Comparison of ENCODE assay signal across 8 cellular contexts in genomic region chr17:2266045-2266864, GRCh38. TPM values are rescaled to one million over a fixed set of nuclear protein-coding genes. Genes with fewer than 3 reads are reported as not detected.
DNase-seq lines count a peak whose midpoint lies in the region; ATAC-seq, FAIRE-seq and TF ChIP-seq lines count a peak whose summit lies in the region.

No MANE protein-coding gene starts in this region.

- no peak for TF ChIP-seq POLR2A in uterus (IDR thresholded peaks at IDR 0.05)
- TF ChIP-seq POLR2A in GM12892 (IDR thresholded peaks at IDR 0.05; ENCODE audit: low read depth, low read length): no peak

- peaks cover 0 to 9% of the 10 kb centered on the region in 2 donors for H3K4me1 ChIP-seq in uterus

- POLR2A ChIA-PET in MCF 10A (lab: Yijun Ruan, JAX): interaction anchor here (0.6 kb wide), 1 partner anchor 436 kb away, joined by 3 read pairs; no protein-coding TSS in a partner anchor

- H3K4me3 Mint-ChIP-seq in MCF 10A (ENCODE audit: unreplicated experiment): no peak overlapping the region

- no peaks in the 10 kb centered on the region for H3K27me3 ChIP-seq in uterus

- H3K9me3 ChIP-seq in uterus: no peaks in the 10 kb centered on the region

- intact Hi-C loops in uterus (cut with DNase I; ENCODE audit: low total_unique reads): no loop called here
- intact Hi-C loops in MCF 10A (cut with micrococcal nuclease): no loop called here

- peaks cover 20% of the 10 kb centered on the region for H3K4me1 Mint-ChIP-seq in MCF 10A (ENCODE audit: insufficient read depth, unreplicated experiment)

- no peaks in the 10 kb centered on the region for H3K9me3 Mint-ChIP-seq in MCF 10A (ENCODE audit: unreplicated experiment)

- H3K36me3 ChIP-seq in uterus: no peaks in the 10 kb centered on the region

- BruUV-seq in MCF 10A (replicated peaks; lab: Mats Ljungman, UMichigan): no TSS peak

- peaks cover 41% of the 10 kb centered on the region for H3K36me3 Mint-ChIP-seq in MCF 10A (ENCODE audit: insufficient read depth, unreplicated experiment)

- no peak overlapping the region for H3K4me3 ChIP-seq in uterus

- no peak for FAIRE-seq in GM12892 (lab: Jason Lieb, UNC)

- H3K27me3 Mint-ChIP-seq in MCF 10A (ENCODE audit: insufficient read depth, unreplicated experiment): no peaks in the 10 kb centered on the region

- CTCF ChIA-PET in MCF 10A (lab: Yijun Ruan, JAX): interaction anchor here (0.6 to 1.7 kb wide), 3 partner anchors 15 to 22 kb away, joined by 3 to 5 read pairs (median 3); no protein-coding TSS in a partner anchor

- peak overlapping the region; percentile 80 to 84 for H3K27ac ChIP-seq in uterus

- peak; percentile 37 to 73 (median 67) for DNase-seq in activated CD8-positive, alpha-beta memory T cell treated with anti-CD3 and anti-CD28 coated beads for 48 hours (ENCODE audit: low read depth in 2 of 3, low spot score in 2 of 3)
- DNase-seq in mucosa of gallbladder (ENCODE audit: low spot score): peak; percentile 59
- DNase-seq in uterus: no peak
- DNase-seq in NCI-H82 treated with DMSO at 0.1 percent for 48 hours (lab: John Stamatoyannopoulos, UW; ENCODE audit: unreplicated experiment): no peak
- no peak for DNase-seq in GM12892 (ENCODE audit: insufficient read length)
- no peak for DNase-seq in MCF 10A (ENCODE audit: unreplicated experiment)

- ATAC-seq in GM19324 (IDR thresholded peaks at IDR 0.05; ENCODE audit: low FRiP score, unreplicated experiment) (peak; percentile 63), HG03439 (IDR thresholded peaks at IDR 0.05; ENCODE audit: unreplicated experiment) (peak; percentile 63)

- TF ChIP-seq CTCF in uterus (IDR thresholded peaks at IDR 0.05): no peak
- no peak for TF ChIP-seq CTCF in MCF 10A (IDR thresholded peaks at IDR 0.05; ENCODE audit: unreplicated experiment)

- no peak overlapping the region for H3K27ac Mint-ChIP-seq in MCF 10A (ENCODE audit: low read depth, unreplicated experiment)

RNA-seq across cellular contexts. Expression of gene SMG6, which starts 37.3 kb away (rescaled TPM):
- total RNA-seq in mucosa of gallbladder: 36.9 TPM
- 10 to 100 TPM; 13.3 to 74.9 (median 41.6) TPM for total RNA-seq in uterus
- 20.9 TPM for polyA plus RNA-seq in GM12892 (2012; ENCODE audit: missing spikeins)
- 17.0 and 23.2 TPM in 2 replicates for total RNA-seq in MCF 10A (2022)

RNA-seq across cellular contexts. Expression of gene SRR, which starts 37.5 kb away (rescaled TPM):
- 9.8 TPM for total RNA-seq in mucosa of gallbladder
- total RNA-seq in uterus: 10 to 100 TPM in 2 of 4 donors, 1 to 10 TPM in 2; 5.6 to 29.2 (median 13.4) TPM
- 11.1 TPM for polyA plus RNA-seq in GM12892 (2012; ENCODE audit: missing spikeins)
- total RNA-seq in MCF 10A (2022): 7.7 and 16.6 TPM in 2 replicates

Comparison
In these comparisons a context has a peak if more than half of its experiments do, and no peak if none do; other contexts are left out.
1. DNase-seq: peak in activated CD8-positive, alpha-beta memory T cell treated with anti-CD3 and anti-CD28 coated beads for 48 hours (3 of 3) and mucosa of gallbladder (single experiment); none in uterus (0 of 2), NCI-H82 treated with DMSO at 0.1 percent for 48 hours (single experiment), GM12892 (single experiment) and MCF 10A (single experiment).